ENCODE assay signal across 8 cellular contexts in genomic region chr3:169863458-169863899, GRCh38. TPM values are rescaled to one million over a fixed set of nuclear protein-coding genes. Genes with fewer than 3 reads are reported as not detected.
DNase-seq lines count a peak whose midpoint lies in the region; ATAC-seq, FAIRE-seq and TF ChIP-seq lines count a peak whose summit lies in the region.

No MANE protein-coding gene starts in this region.

- DNase-seq in A549 (ENCODE audit: low read depth in 1 of 2, low spot score in 1 of 2) (peak; percentile 55 to 77), GM13977 (ENCODE audit: low spot score) (peak; percentile 51), NCI-H748 (lab: John Stamatoyannopoulos, UW; ENCODE audit: unreplicated experiment) (peak; percentile 58), mesothelial cell of epicardium (ENCODE audit: low spot score in 2 of 2, unreplicated experiment in 2 of 2) (peak in 1 of 2 experiments; percentile 62)
- DNase-seq in activated CD8-positive, alpha-beta T cell treated with anti-CD3 and anti-CD28 coated beads for 36 hours: peak; percentile 78
- peak; percentile 53 for DNase-seq in effector CD8-positive, alpha-beta T cell (lab: John Stamatoyannopoulos, UW)
- peak; percentile 30 for DNase-seq in stimulated activated CD8-positive, alpha-beta memory T cell treated with anti-CD3 and anti-CD28 coated beads, Interleukin-4, amount 100 ng/mL, for 24 hours (ENCODE audit: low read depth)

- H3K4me3 ChIP-seq in A549: no peak overlapping the region

- H3K4me1 ChIP-seq in A549: no peaks in the 10 kb centered on the region

- no peak for TF ChIP-seq POLR2A in A549 (IDR thresholded peaks at IDR 0.05; ENCODE audit: low read length)

- peaks cover 19% of the 10 kb centered on the region for H3K4me1 Mint-ChIP-seq in activated CD8-positive, alpha-beta T cell treated with anti-CD3 and anti-CD28 coated beads for 36 hours (ENCODE audit: low read depth)
- H3K4me1 Mint-ChIP-seq in mesothelial cell of epicardium: peaks cover 6% of the 10 kb centered on the region

- CTCF ChIA-PET in A549 (lab: Yijun Ruan, JAX): interaction anchor here (0.8 to 3.6 kb wide), 6 partner anchors 8 to 66 kb away, joined by 3 to 14 read pairs (median 5); no protein-coding TSS in a partner anchor
- CTCF ChIA-PET in activated CD8-positive, alpha-beta T cell treated with anti-CD3 and anti-CD28 coated beads for 36 hours (lab: Charles Lee): interaction anchor here (0.7 to 2.9 kb wide), 17 partner anchors 13 to 190 kb away, joined by 3 to 16 read pairs (median 3); partner anchors contain the start of genes SEC62 and TERC

- intact Hi-C loops in activated CD8-positive, alpha-beta T cell treated with anti-CD3 and anti-CD28 coated beads for 36 hours (cut with micrococcal nuclease): loop anchor here (5.0 to 10.0 kb wide), 2 partner anchors 104 to 191 kb away; partner anchors contain the start of gene SEC62

- peaks cover 6% of the 10 kb centered on the region for H3K27me3 Mint-ChIP-seq in activated CD8-positive, alpha-beta T cell treated with anti-CD3 and anti-CD28 coated beads for 36 hours
- H3K27me3 Mint-ChIP-seq in mesothelial cell of epicardium (ENCODE audit: low read depth): no peaks in the 10 kb centered on the region

- POLR2A ChIA-PET in A549 (lab: Yijun Ruan, JAX): no interaction called here
- POLR2A ChIA-PET in activated CD8-positive, alpha-beta T cell treated with anti-CD3 and anti-CD28 coated beads for 36 hours (lab: Charles Lee): no interaction called here

- no peak overlapping the region for H3K4me3 Mint-ChIP-seq in activated CD8-positive, alpha-beta T cell treated with anti-CD3 and anti-CD28 coated beads for 36 hours
- H3K4me3 Mint-ChIP-seq in mesothelial cell of epicardium: no peak overlapping the region

- 2% methylated on average over 6 of the region's 6 CpGs for WGBS in A549 (ENCODE audit: missing lambda C conversion rate)

- H3K27ac Mint-ChIP-seq in activated CD8-positive, alpha-beta T cell treated with anti-CD3 and anti-CD28 coated beads for 36 hours: no peak overlapping the region
- H3K27ac Mint-ChIP-seq in mesothelial cell of epicardium: no peak overlapping the region

- no peaks in the 10 kb centered on the region for H3K36me3 Mint-ChIP-seq in activated CD8-positive, alpha-beta T cell treated with anti-CD3 and anti-CD28 coated beads for 36 hours (ENCODE audit: low read depth)
- no peaks in the 10 kb centered on the region for H3K36me3 Mint-ChIP-seq in mesothelial cell of epicardium

- in situ Hi-C loops in GM13977 (cut with MboI; ENCODE audit: low pct_unique_long_range_greater_than_20kb, low sequenced_read_pairs, unreplicated experiment): no loop called here

- peak; percentile 91 for TF ChIP-seq CTCF in A549 (IDR thresholded peaks at IDR 0.05)
- TF ChIP-seq CTCF in GM13977 (IDR thresholded peaks at IDR 0.05; ENCODE audit: extremely low read depth, insufficient read depth, missing control alignments): peak; percentile 86
- peak; percentile 95 for TF ChIP-seq CTCF in activated CD8-positive, alpha-beta T cell treated with anti-CD3 and anti-CD28 coated beads for 36 hours (IDR thresholded peaks at IDR 0.05)
- TF ChIP-seq CTCF in mesothelial cell of epicardium (IDR thresholded peaks at IDR 0.05; ENCODE audit: unreplicated experiment): peak; percentile 85

- peak overlapping the region; percentile 32; the same call in 2 of the 3 replicates for H3K4me2 ChIP-seq in A549

- TF ChIP-seq RAD21 in A549 (conservative IDR thresholded peaks at IDR 0.05 in 1 of 2, IDR thresholded peaks at IDR 0.05 in 1 of 2): peak; percentile 84 to 87

- FAIRE-seq in A549 (lab: Jason Lieb, UNC): no peak

- H3K27ac ChIP-seq in A549: no peak overlapping the region

- H3K9me3 Mint-ChIP-seq in activated CD8-positive, alpha-beta T cell treated with anti-CD3 and anti-CD28 coated beads for 36 hours: no peaks in the 10 kb centered on the region
- no peaks in the 10 kb centered on the region for H3K9me3 Mint-ChIP-seq in mesothelial cell of epicardium

- no peak for TF ChIP-seq EP300 in A549 (IDR thresholded peaks at IDR 0.05)

- no peaks in the 10 kb centered on the region for H3K9me3 ChIP-seq in A549

- ATAC-seq in A549: peak; percentile 88 to 91
- peak; percentile 74 for ATAC-seq in HG03439 (IDR thresholded peaks at IDR 0.05; ENCODE audit: unreplicated experiment)
- ATAC-seq in activated CD8-positive, alpha-beta T cell treated with anti-CD3 and anti-CD28 coated beads for 36 hours: peak; percentile 56

TF ChIP-seq in A549, 52 proteins besides CTCF, POLR2A, EP300 and RAD21:
- TF ChIP-seq EHF (CRISPR knock-in tag; IDR thresholded peaks at IDR 0.05) (no peak), SMC3 (IDR thresholded peaks at IDR 0.05) (peak; percentile 67)

RNA-seq across cellular contexts. Expression of gene LRRC31, which starts 6.3 kb away (rescaled TPM):
- 0.27 and 0.37 TPM in 2 replicates for polyA plus RNA-seq in A549 (2011; rRNA removed)
- 0.01 TPM in 2 replicates for polyA plus RNA-seq in A549 (2012; cell fraction: cytosol; rRNA removed)
- polyA plus RNA-seq in A549 (2012; cell fraction: nucleus; rRNA removed): not detected in 2 replicates
- polyA plus RNA-seq in A549 (2017; fragmentation: RNase III; extraction: RNeasy Plus Mini Kit Qiagen cat#74134 plus additional on column Dnase treatment): 0.04 TPM in 2 of 3 replicates, not detected in the other
- polyA minus RNA-seq in A549 (2011; rRNA and poly(A)+ RNA removed): 0.08 TPM in 1 of 2 replicates, not detected in the other
- not detected for total RNA-seq in activated CD8-positive, alpha-beta T cell treated with anti-CD3 and anti-CD28 coated beads for 36 hours
- total RNA-seq in mesothelial cell of epicardium: not detected in 3 replicates

RNA-seq across cellular contexts. Expression of gene SAMD7, which starts 47.9 kb away (rescaled TPM):
- polyA plus RNA-seq in A549 (2011; rRNA removed) (not detected in 2 replicates), A549 (2017; fragmentation: RNase III; extraction: RNeasy Plus Mini Kit Qiagen cat#74134 plus additional on column Dnase treatment) (not detected in 3 replicates)
- polyA plus RNA-seq in A549 (2012; cell fraction: cytosol; rRNA removed): not detected in 2 replicates
- not detected in 2 replicates for polyA plus RNA-seq in A549 (2012; cell fraction: nucleus; rRNA removed)
- polyA minus RNA-seq in A549 (2011; rRNA and poly(A)+ RNA removed): not detected in 2 replicates
- total RNA-seq in activated CD8-positive, alpha-beta T cell treated with anti-CD3 and anti-CD28 coated beads for 36 hours: not detected
- total RNA-seq in mesothelial cell of epicardium: not detected in 3 replicates

RNA-seq across cellular contexts. Expression of gene LRRC34, which starts 50.8 kb away (rescaled TPM):
- not detected in 2 replicates for polyA plus RNA-seq in A549 (2011; rRNA removed)
- not detected in 2 replicates for polyA plus RNA-seq in A549 (2012; cell fraction: cytosol; rRNA removed)
- not detected in 2 replicates for polyA plus RNA-seq in A549 (2012; cell fraction: nucleus; rRNA removed)
- polyA plus RNA-seq in A549 (2017; fragmentation: RNase III; extraction: RNeasy Plus Mini Kit Qiagen cat#74134 plus additional on column Dnase treatment): not detected in 3 replicates
- polyA minus RNA-seq in A549 (2011; rRNA and poly(A)+ RNA removed): not detected in 2 replicates
- total RNA-seq in activated CD8-positive, alpha-beta T cell treated with anti-CD3 and anti-CD28 coated beads for 36 hours: 1 to 10 TPM; 6.6 to 6.8 TPM
- total RNA-seq in mesothelial cell of epicardium: 4.3 to 5.3 TPM (median 5.1 TPM) in 3 replicates

RNA-seq across cellular contexts. Expression of gene LRRIQ4, which starts 50.8 kb away (rescaled TPM):
- not detected in 2 replicates for polyA plus RNA-seq in A549 (2011; rRNA removed)
- not detected in 2 replicates for polyA plus RNA-seq in A549 (2012; cell fraction: cytosol; rRNA removed)
- not detected in 2 replicates for polyA plus RNA-seq in A549 (2012; cell fraction: nucleus; rRNA removed)
- not detected in 3 replicates for polyA plus RNA-seq in A549 (2017; fragmentation: RNase III; extraction: RNeasy Plus Mini Kit Qiagen cat#74134 plus additional on column Dnase treatment)
- not detected in 2 replicates for polyA minus RNA-seq in A549 (2011; rRNA and poly(A)+ RNA removed)
- total RNA-seq in activated CD8-positive, alpha-beta T cell treated with anti-CD3 and anti-CD28 coated beads for 36 hours: under 1 TPM in 1 of 2 experiments, not detected in 1; 0.18 TPM
- 0.11 to 0.31 TPM (median 0.16 TPM) in 3 replicates for total RNA-seq in mesothelial cell of epicardium
